In genomic region chr6:84013354-84013753, GRCh38 we compare ENCODE assay signal across 32 cellular contexts. TPM values are rescaled to one million over a fixed set of nuclear protein-coding genes. Genes with fewer than 3 reads are reported as not detected.
"Had no signal": no experiment of that assay in that cellular context is flagged by ENCODE, and none has a peak within 500 bp of the region (broad histone marks: within the 10 kb centered on the region; RNA-seq: fewer than 3 reads in every experiment).

No MANE protein-coding gene starts in this region.

- H3K4me1 Mint-ChIP-seq: T-cell had no signal

- FAIRE-seq: RCC 7860 had no signal

- ATAC-seq: Panc1, Right ventricle myocardium inferior, SK-N-SH treated with all-trans-retinoic acid at 6 μM for 48 hours, T-cell had no signal

- H3K4me3 Mint-ChIP-seq: T-cell had no signal

- H3K9me3 ChIP-seq: MG63, SJCRH30 had no signal

- H3K4me2 ChIP-seq: PC-9 had no signal

- H3K4me1 ChIP-seq: SJCRH30 had no signal

- DNase-seq: Kasumi-1, MG63, NCI-H1048, NCI-H1092 treated with DMSO at 0.1 percent for 48 hours, NCI-H1105 treated with DMSO at 0.1 percent for 48 hours, NCI-H1417, NCI-H1436, NCI-H1694, NCI-H187, NCI-H1930, NCI-H2029 treated with DMSO at 0.1 percent for 48 hours, NCI-H2081 treated with DMSO at 0.1 percent for 48 hours, NCI-H2107, NCI-H226, NCI-H446 treated with DMSO at 0.1 percent for 48 hours, NCI-H510A, NCI-H524, NCI-H526, NCI-H748 treated with DMSO at 0.1 percent for 48 hours, NCI-H82, PC-9, SHP77, SIG-M5, SJCRH30, T-cell had no signal

- H3K36me3 ChIP-seq: MG63, SJCRH30 had no signal

- H3K27ac Mint-ChIP-seq: T-cell had no signal

- H2AFZ ChIP-seq: PC-9 had no signal

- H3K4me3 ChIP-seq: MG63, PC-9, SJCRH30, SK-N-MC had no signal

- H3K27ac ChIP-seq: PC-9, RWPE1, SJCRH30, SK-N-MC had no signal

- H3K27me3 ChIP-seq: SJCRH30 had no signal

- H3K9me3 Mint-ChIP-seq: T-cell had no signal

RNA-seq across cellular contexts. Expression of gene MRAP2, which starts 20.2 kb away (rescaled TPM):
- total RNA-seq: OCI-LY7, PC-9, Right ventricle myocardium inferior, T-cell had no signal
